In the genomic region with DNA sequence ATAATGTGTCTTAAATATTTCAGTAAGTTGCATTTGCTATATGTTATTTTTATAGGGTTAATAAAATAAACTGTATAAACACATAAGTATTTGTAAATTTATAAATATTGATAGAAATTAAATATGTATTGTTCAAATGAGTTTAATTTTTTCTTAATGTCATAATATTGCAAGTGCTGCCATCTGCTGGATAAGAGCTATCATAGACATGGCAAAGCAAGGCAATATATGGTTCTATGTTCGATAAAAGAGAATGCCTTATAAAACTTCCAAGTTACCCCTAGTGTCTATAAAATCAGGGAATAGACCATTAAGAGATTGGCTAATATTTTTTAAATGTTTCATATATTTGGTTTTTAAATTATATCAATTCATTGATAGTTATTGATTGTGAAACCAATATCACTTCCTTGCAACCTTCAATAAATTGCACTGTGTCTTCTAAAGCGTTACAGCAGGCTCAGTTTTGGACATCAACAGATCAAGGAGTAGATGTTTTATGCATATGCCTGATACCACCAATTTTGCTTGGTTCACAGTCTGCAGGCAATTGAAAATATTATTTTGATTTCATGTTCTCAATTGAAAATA, we compare ENCODE assay signal across 8 cellular contexts. TPM values are rescaled to one million over a fixed set of nuclear protein-coding genes. Genes with fewer than 3 reads are reported as not detected.
DNase-seq lines count a peak whose midpoint lies in the region; ATAC-seq and TF ChIP-seq lines count a peak whose summit lies in the region.

No MANE protein-coding gene starts in this region.

- peak; percentile 43 for DNase-seq in NCI-H510A treated with DMSO at 0.1 percent for 48 hours (lab: John Stamatoyannopoulos, UW)
- no peak for DNase-seq in NCI-H510A (lab: John Stamatoyannopoulos, UW)
- no peak for DNase-seq in WERI-Rb-1
- peak; percentile 54 for DNase-seq in kidney glomerular epithelial cell (lab: John Stamatoyannopoulos, UW)
- DNase-seq in activated T-cell treated with anti-CD3 and anti-CD28 coated beads, Interleukin-2, amount 50 U/mL, for 24 hours: no peak
- no peak for DNase-seq in activated CD4-positive, alpha-beta T cell treated with anti-CD3 and anti-CD28 coated beads, Interleukin-2, amount 10 ng/mL, durations not matched to agents 24 days and 14 days
- DNase-seq in HPDE6-E6E7 (ENCODE audit: extremely low spot score): no peak

- H3K27ac ChIP-seq in WERI-Rb-1: no peak overlapping the region

- no peaks in the 10 kb centered on the region for H3K9me3 Mint-ChIP-seq in activated T-cell treated with anti-CD3 and anti-CD28 coated beads, Interleukin-2, amount 50 U/mL, for 24 hours
- no peaks in the 10 kb centered on the region for H3K9me3 Mint-ChIP-seq in activated CD4-positive, alpha-beta T cell treated with anti-CD3 and anti-CD28 coated beads, Interleukin-2, amount 10 ng/mL, durations not matched to agents 24 days and 14 days

- H3K9me3 ChIP-seq in WERI-Rb-1 (ENCODE audit: severe bottlenecking): no peaks in the 10 kb centered on the region

- no peak overlapping the region for H3K27ac Mint-ChIP-seq in activated T-cell treated with anti-CD3 and anti-CD28 coated beads, Interleukin-2, amount 50 U/mL, for 24 hours
- H3K27ac Mint-ChIP-seq in activated CD4-positive, alpha-beta T cell treated with anti-CD3 and anti-CD28 coated beads, Interleukin-2, amount 10 ng/mL, durations not matched to agents 24 days and 14 days: no peak overlapping the region

- H3K27me3 Mint-ChIP-seq in activated T-cell treated with anti-CD3 and anti-CD28 coated beads, Interleukin-2, amount 50 U/mL, for 24 hours: no peaks in the 10 kb centered on the region
- H3K27me3 Mint-ChIP-seq in activated CD4-positive, alpha-beta T cell treated with anti-CD3 and anti-CD28 coated beads, Interleukin-2, amount 10 ng/mL, durations not matched to agents 24 days and 14 days: no peaks in the 10 kb centered on the region

- no peak overlapping the region for H3K4me3 ChIP-seq in WERI-Rb-1 (ENCODE audit: low read depth, low read length)

- no peaks in the 10 kb centered on the region for H3K4me1 Mint-ChIP-seq in activated T-cell treated with anti-CD3 and anti-CD28 coated beads, Interleukin-2, amount 50 U/mL, for 24 hours (ENCODE audit: low read depth)
- no peaks in the 10 kb centered on the region for H3K4me1 Mint-ChIP-seq in activated CD4-positive, alpha-beta T cell treated with anti-CD3 and anti-CD28 coated beads, Interleukin-2, amount 10 ng/mL, durations not matched to agents 24 days and 14 days

- H3K36me3 ChIP-seq in WERI-Rb-1: no peaks in the 10 kb centered on the region

- no peaks in the 10 kb centered on the region for H3K36me3 Mint-ChIP-seq in activated T-cell treated with anti-CD3 and anti-CD28 coated beads, Interleukin-2, amount 50 U/mL, for 24 hours (ENCODE audit: low read depth)
- H3K36me3 Mint-ChIP-seq in activated CD4-positive, alpha-beta T cell treated with anti-CD3 and anti-CD28 coated beads, Interleukin-2, amount 10 ng/mL, durations not matched to agents 24 days and 14 days (ENCODE audit: low read depth): no peaks in the 10 kb centered on the region

- peak; percentile 36 for TF ChIP-seq CTCF in WERI-Rb-1 (IDR thresholded peaks at IDR 0.05; ENCODE audit: low read depth, low read length)

- intact Hi-C loops in activated CD4-positive, alpha-beta T cell treated with anti-CD3 and anti-CD28 coated beads, Interleukin-2, amount 10 ng/mL, durations not matched to agents 24 days and 14 days (cut with micrococcal nuclease): no loop called here

- ATAC-seq in HG03280 (IDR thresholded peaks at IDR 0.05; ENCODE audit: unreplicated experiment): peak; percentile 58

- H3K27me3 ChIP-seq in WERI-Rb-1 (ENCODE audit: insufficient read depth, low read depth, severe bottlenecking): no peaks in the 10 kb centered on the region

- H3K4me3 Mint-ChIP-seq in activated T-cell treated with anti-CD3 and anti-CD28 coated beads, Interleukin-2, amount 50 U/mL, for 24 hours: no peak overlapping the region
- H3K4me3 Mint-ChIP-seq in activated CD4-positive, alpha-beta T cell treated with anti-CD3 and anti-CD28 coated beads, Interleukin-2, amount 10 ng/mL, durations not matched to agents 24 days and 14 days: no peak overlapping the region

RNA-seq across cellular contexts. Expression of a gene that starts 29.0 kb away (rescaled TPM):
- total RNA-seq in activated CD4-positive, alpha-beta T cell treated with anti-CD3 and anti-CD28 coated beads, Interleukin-2, amount 10 ng/mL, durations not matched to agents 24 days and 14 days: not detected in 2 replicates

Comparison
In these comparisons a context has a peak if more than half of its experiments do, and no peak if none do; other contexts are left out.
1. DNase-seq: peak in NCI-H510A treated with DMSO at 0.1 percent for 48 hours (single experiment) and kidney glomerular epithelial cell (single experiment); none in NCI-H510A (single experiment), WERI-Rb-1 (single experiment), activated T-cell treated with anti-CD3 and anti-CD28 coated beads, Interleukin-2, amount 50 U/mL, for 24 hours (single experiment), activated CD4-positive, alpha-beta T cell treated with anti-CD3 and anti-CD28 coated beads, Interleukin-2, amount 10 ng/mL, durations not matched to agents 24 days and 14 days (single experiment) and HPDE6-E6E7 (single experiment).